Comparison of ENCODE assay signal across 24 cellular contexts in genomic region chr3:197268319-197268718, GRCh38.
"Had no signal": no experiment of that assay in that cellular context is flagged by ENCODE, and none has a peak within 500 bp of the region (broad histone marks: within the 10 kb centered on the region; RNA-seq: fewer than 3 reads in every experiment).

No MANE protein-coding gene starts in this region.

- DNase-seq: activated CD4-positive, alpha-beta T cell treated with anti-CD3 and anti-CD28 coated beads for 4 hours; activated CD4-positive, alpha-beta T cell treated with anti-CD3 and anti-CD28 coated beads, Interleukin-2, amount 50 U/mL, for 48 hours; activated CD4-positive, CD25-positive, alpha-beta regulatory T cell; activated effector memory CD4-positive, alpha-beta T cell treated with Interleukin-2 at 50 U/mL for 16 hours; activated naive CD4-positive, alpha-beta T cell treated with anti-CD3 and anti-CD28 coated beads for 36 hours; activated T-cell treated with anti-CD3 and anti-CD28 coated beads, Interleukin-2, amount 50 U/mL, for 72 hours; anterior cingulate cortex; central memory CD4-positive, alpha-beta T cell; colonic mucosa; dorsolateral prefrontal cortex; effector memory CD8-positive, alpha-beta T cell; head of caudate nucleus; hypothalamus; naive thymus-derived CD8-positive, alpha-beta T cell; small intestine; stimulated activated CD8-positive, alpha-beta memory T cell treated with anti-CD3 and anti-CD28 coated beads, Interleukin-4, amount 100 ng/mL, for 48 hours; stimulated activated naive B cell treated with anti-CD40 and anti-IgM and Interleukin-4, amounts not matched to agents 10 μg/mL and 1 μg/mL and 100 μg/mL, for 72 hours; T-helper 17 cell had no signal

- H3K27ac ChIP-seq: colonic mucosa, gastroesophageal sphincter, prostate gland, right atrium auricular region, uterus had no signal

- H3K4me3 Mint-ChIP-seq: activated naive CD4-positive, alpha-beta T cell treated with anti-CD3 and anti-CD28 coated beads for 36 hours; activated T-cell treated with anti-CD3 and anti-CD28 coated beads, Interleukin-2, amount 50 U/mL, for 72 hours; brain; effector memory CD8-positive, alpha-beta T cell; stimulated activated naive B cell treated with anti-CD40 and anti-IgM and Interleukin-4, amounts not matched to agents 10 μg/mL and 1 μg/mL and 100 μg/mL, for 72 hours; T-helper 17 cell had no signal

- H3K27ac Mint-ChIP-seq: activated naive CD4-positive, alpha-beta T cell treated with anti-CD3 and anti-CD28 coated beads for 36 hours; brain; stimulated activated naive B cell treated with anti-CD40 and anti-IgM and Interleukin-4, amounts not matched to agents 10 μg/mL and 1 μg/mL and 100 μg/mL, for 72 hours had no signal

- H3K4me3 ChIP-seq: colonic mucosa, dorsolateral prefrontal cortex, gastroesophageal sphincter, lung, prostate gland, right atrium auricular region, uterus had no signal

- H3K9me3 Mint-ChIP-seq: activated naive CD4-positive, alpha-beta T cell treated with anti-CD3 and anti-CD28 coated beads for 36 hours; activated T-cell treated with anti-CD3 and anti-CD28 coated beads, Interleukin-2, amount 50 U/mL, for 72 hours; effector memory CD8-positive, alpha-beta T cell; naive thymus-derived CD8-positive, alpha-beta T cell; stimulated activated naive B cell treated with anti-CD40 and anti-IgM and Interleukin-4, amounts not matched to agents 10 μg/mL and 1 μg/mL and 100 μg/mL, for 72 hours had no signal

- H3K27me3 Mint-ChIP-seq: brain; effector memory CD8-positive, alpha-beta T cell; naive thymus-derived CD8-positive, alpha-beta T cell; stimulated activated naive B cell treated with anti-CD40 and anti-IgM and Interleukin-4, amounts not matched to agents 10 μg/mL and 1 μg/mL and 100 μg/mL, for 72 hours; T-helper 17 cell had no signal

- H3K4me1 ChIP-seq: colonic mucosa, prostate gland had no signal

- H3K27me3 ChIP-seq: colonic mucosa, dorsolateral prefrontal cortex, gastroesophageal sphincter, right atrium auricular region, uterus had no signal

- H3K9me3 ChIP-seq: colonic mucosa, gastroesophageal sphincter, prostate gland, right atrium auricular region, uterus had no signal

- H3K36me3 ChIP-seq: colonic mucosa, prostate gland, right atrium auricular region, uterus had no signal
